In the genomic region with DNA sequence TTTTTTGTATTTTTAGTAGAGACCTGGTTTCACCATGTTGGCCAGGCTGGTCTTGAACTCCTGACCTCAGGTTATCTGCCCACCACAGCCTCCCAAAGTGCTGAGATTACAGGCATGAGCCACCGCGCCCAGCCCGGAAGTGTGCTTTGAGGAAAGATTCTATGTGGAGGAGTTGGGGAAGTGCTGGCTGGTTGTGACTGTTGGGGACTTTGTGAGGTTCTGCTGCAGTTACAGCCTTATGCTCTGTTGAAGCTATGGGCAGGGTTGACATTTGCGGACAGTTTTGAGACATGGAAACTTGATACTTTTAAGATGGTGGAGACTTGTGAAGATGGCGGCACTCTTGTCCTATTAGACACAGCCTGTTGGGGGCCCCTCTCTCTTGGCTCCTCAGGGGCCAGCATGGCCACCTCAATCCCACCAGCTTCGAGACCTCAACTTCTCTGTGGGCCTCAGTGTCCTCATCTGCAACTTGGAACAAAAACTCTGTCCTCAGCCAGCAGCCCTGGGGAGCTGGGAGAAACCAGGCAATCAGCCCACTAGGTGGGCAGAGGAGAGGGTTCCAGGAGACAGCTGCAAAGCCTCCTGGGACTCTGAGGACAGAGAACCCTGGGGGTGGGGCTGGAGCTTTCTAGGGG, we compare ENCODE assay signal across 11 cellular contexts. TPM values are rescaled to one million over a fixed set of nuclear protein-coding genes. Genes with fewer than 3 reads are reported as not detected.
DNase-seq lines count a peak whose midpoint lies in the region; ATAC-seq and TF ChIP-seq lines count a peak whose summit lies in the region.
"Had no signal": no experiment of that assay in that cellular context is flagged by ENCODE, and none has a peak within 500 bp of the region (broad histone marks: within the 10 kb centered on the region; RNA-seq: fewer than 3 reads in every experiment).

No MANE protein-coding gene starts in this region.

- TF ChIP-seq POLR2A in uterus (IDR thresholded peaks at IDR 0.05): no peak

- no peaks in the 10 kb centered on the region for H3K36me3 Mint-ChIP-seq in activated T-helper 17 cell treated with anti-CD3 and anti-CD28 coated beads, Interleukin-2, amount 50 U/mL, for 72 hours (ENCODE audit: low read depth)

- H3K9me3 ChIP-seq in lower lobe of right lung: no peaks in the 10 kb centered on the region
- H3K9me3 ChIP-seq in uterus: no peaks in the 10 kb centered on the region

- H3K27ac ChIP-seq in lower lobe of right lung (peak overlapping the region; percentile 87), uterus (peak overlapping the region; percentile 90 to 93)
- H3K27ac ChIP-seq: C4-2B had no signal

- H3K27ac Mint-ChIP-seq in activated T-helper 17 cell treated with anti-CD3 and anti-CD28 coated beads, Interleukin-2, amount 50 U/mL, for 72 hours: peak overlapping the region; percentile 15
- H3K27ac Mint-ChIP-seq: memory B cell had no signal

- ATAC-seq in Right ventricle myocardium superior (ENCODE audit: poor library complexity) (no peak), lower lobe of right lung (no peak), GM21367 (IDR thresholded peaks at IDR 0.05; ENCODE audit: unreplicated experiment) (no peak)
- ATAC-seq in activated T-helper 17 cell treated with anti-CD3 and anti-CD28 coated beads, Interleukin-2, amount 50 U/mL, for 72 hours (replicated peaks): no peak

- H3K4me1 Mint-ChIP-seq in activated T-helper 17 cell treated with anti-CD3 and anti-CD28 coated beads, Interleukin-2, amount 50 U/mL, for 72 hours: peaks cover 12% of the 10 kb centered on the region

- TF ChIP-seq CTCF in lower lobe of right lung (IDR thresholded peaks at IDR 0.05) (no peak), uterus (IDR thresholded peaks at IDR 0.05) (no peak)

- intact Hi-C loops in Right ventricle myocardium superior (cut with DNase I) (no loop called here), cardiac septum (cut with DNase I) (no loop called here), lower lobe of right lung (cut with DNase I) (no loop called here), uterus (cut with DNase I; ENCODE audit: low total_unique reads) (no loop called here)

- H3K9me3 Mint-ChIP-seq in activated T-helper 17 cell treated with anti-CD3 and anti-CD28 coated beads, Interleukin-2, amount 50 U/mL, for 72 hours: no peaks in the 10 kb centered on the region
- H3K9me3 Mint-ChIP-seq: memory B cell had no signal

- peak overlapping the region; percentile 9 for H3K4me3 Mint-ChIP-seq in activated T-helper 17 cell treated with anti-CD3 and anti-CD28 coated beads, Interleukin-2, amount 50 U/mL, for 72 hours
- H3K4me3 Mint-ChIP-seq: memory B cell had no signal

- no peaks in the 10 kb centered on the region for H3K27me3 Mint-ChIP-seq in activated T-helper 17 cell treated with anti-CD3 and anti-CD28 coated beads, Interleukin-2, amount 50 U/mL, for 72 hours

- no peak overlapping the region for H3K4me3 ChIP-seq in lower lobe of right lung
- H3K4me3 ChIP-seq in uterus: no peak overlapping the region

- H3K27me3 ChIP-seq in lower lobe of right lung (ENCODE audit: low read depth) (no peaks in the 10 kb centered on the region), uterus (no peaks in the 10 kb centered on the region)

- H3K4me1 ChIP-seq in lower lobe of right lung (peaks cover 37% of the 10 kb centered on the region), uterus (peaks cover 0 to 8% of the 10 kb centered on the region in 2 donors)

- H3K36me3 ChIP-seq in lower lobe of right lung (no peaks in the 10 kb centered on the region), uterus (no peaks in the 10 kb centered on the region)

- DNase-seq in Right ventricle myocardium superior (peak; percentile 62), cardiac septum (ENCODE audit: low spot score) (no peak), lower lobe of right lung (no peak), uterus (no peak), SW480 (ENCODE audit: low spot score) (no peak)
- DNase-seq in stimulated activated CD4-positive, alpha-beta T cell treated with anti-CD3 and anti-CD28 coated beads, Interleukin-12 subunit alpha, Interleukin-12 subunit beta, amount 100 ng/mL, for 4 hours: no peak
- DNase-seq: activated T-cell treated with anti-CD3 and anti-CD28 coated beads, Interleukin-2, amount 50 U/mL, for 48 hours had no signal

RNA-seq across cellular contexts. Expression of a gene that starts 24.9 kb away (rescaled TPM):
- total RNA-seq in Right ventricle myocardium superior (not detected), cardiac septum (0.22 TPM), lower lobe of right lung (not detected), uterus (under 1 TPM in 1 of 4 donors, not detected in 3; 0.35 TPM)
- not detected for total RNA-seq in activated T-helper 17 cell treated with anti-CD3 and anti-CD28 coated beads, Interleukin-2, amount 50 U/mL, for 72 hours

RNA-seq across cellular contexts. Expression of a gene that starts 29.9 kb away (rescaled TPM):
- total RNA-seq in Right ventricle myocardium superior (66.7 TPM), cardiac septum (49.5 TPM), lower lobe of right lung (25.1 TPM), uterus (10 to 100 TPM in 3 of 4 donors, 1 to 10 TPM in 1; 1.8 to 30.8 (median 21.6) TPM)
- total RNA-seq in activated T-helper 17 cell treated with anti-CD3 and anti-CD28 coated beads, Interleukin-2, amount 50 U/mL, for 72 hours: 10 to 100 TPM; 27.2 to 61.1 TPM

RNA-seq across cellular contexts. Expression of a gene that starts 45.9 kb away (rescaled TPM):
- total RNA-seq in Right ventricle myocardium superior (7.9 TPM), cardiac septum (10.2 TPM), lower lobe of right lung (14.6 TPM), uterus (10 to 100 TPM in 2 of 4 donors, 1 to 10 TPM in 2; 1.3 to 20.3 (median 8.5) TPM)
- total RNA-seq in activated T-helper 17 cell treated with anti-CD3 and anti-CD28 coated beads, Interleukin-2, amount 50 U/mL, for 72 hours: 10 to 100 TPM; 12.3 to 26.4 TPM
